Comparison of ENCODE assay signal across 7 cellular contexts in genomic region chr2:117716505-117716904, GRCh38.
"Had no signal": no experiment of that assay in that cellular context is flagged by ENCODE, and none has a peak within 500 bp of the region (broad histone marks: within the 10 kb centered on the region; RNA-seq: fewer than 3 reads in every experiment).

No MANE protein-coding gene starts in this region.

- H3K4me3 ChIP-seq: GM23248 had no signal

- ATAC-seq: HepG2 had no signal

- H3K36me3 Mint-ChIP-seq: IgD-negative memory B cell had no signal

- H3K27me3 Mint-ChIP-seq: IgD-negative memory B cell had no signal

- H2AFZ ChIP-seq: GM23248 had no signal

- H3K27ac ChIP-seq: GM23248, HL-60 had no signal

- DNase-seq: GM23248, H9, HCEC 1CT, KBM-7 had no signal

- H3K4me3 Mint-ChIP-seq: H9, IgD-negative memory B cell had no signal

- H3K4me1 Mint-ChIP-seq: H9, IgD-negative memory B cell had no signal

- H3K27ac Mint-ChIP-seq: H9, IgD-negative memory B cell had no signal

- H3K9me3 Mint-ChIP-seq: H9 had no signal
